Comparison of ENCODE assay signal across 8 cellular contexts in the genomic region with DNA sequence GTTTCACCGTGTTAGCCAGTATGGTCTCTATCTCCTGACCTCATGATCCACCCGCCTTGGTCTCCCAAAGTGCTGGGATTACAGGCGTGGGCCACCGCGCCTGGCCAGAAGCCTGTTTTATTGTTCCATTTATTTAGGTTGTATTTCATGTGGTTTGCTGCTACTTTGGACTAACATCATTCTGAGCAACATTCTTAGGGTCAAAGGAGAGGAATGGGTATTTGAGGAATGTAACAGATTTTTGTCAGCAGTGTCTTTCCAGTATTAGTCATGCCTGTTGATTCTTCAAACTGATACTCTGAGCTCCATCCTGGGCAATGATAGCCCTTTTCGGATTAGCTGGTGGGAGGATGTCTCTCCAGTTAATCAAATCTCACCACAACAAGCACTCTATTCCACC.
DNase-seq lines count a peak whose midpoint lies in the region; TF ChIP-seq lines count a peak whose summit lies in the region.

No MANE protein-coding gene starts in this region.

- H3K4me3 ChIP-seq in foreskin fibroblast (ENCODE audit: low read depth in 1 of 2, low read length in 2 of 2) (no peak overlapping the region), skeletal muscle tissue (ENCODE audit: low read length in 3 of 3) (no peak overlapping the region), Peyer's patch (no peak overlapping the region)

- TF ChIP-seq CTCF in foreskin fibroblast (IDR thresholded peaks at IDR 0.05; ENCODE audit: low read depth, low read length) (no peak), Peyer's patch (IDR thresholded peaks at IDR 0.05) (no peak)

- TF ChIP-seq POLR2A in Peyer's patch (IDR thresholded peaks at IDR 0.05), result no peak

- H3K4me1 ChIP-seq in skeletal muscle tissue (ENCODE audit: control insufficient read depth in 3 of 3, insufficient read depth in 3 of 3, low read length in 3 of 3), result peaks cover 14 to 35% (median 28%) of the 10 kb centered on the region in 3 donors
- H3K4me1 ChIP-seq in Peyer's patch, result peaks cover 0 to 42% (median 1%) of the 10 kb centered on the region in 4 donors

- DNase-seq in GM03348 (ENCODE audit: low spot score) (peak; percentile 83), SW 1271 (lab: John Stamatoyannopoulos, UW) (peak; percentile 17 to 81), foreskin fibroblast (peak; percentile 88 to 89), anterior cingulate cortex (lab: John Stamatoyannopoulos, UW) (no peak), Peyer's patch (no peak)
- DNase-seq in activated CD4-positive, alpha-beta T cell treated with anti-CD3 and anti-CD28 coated beads for 1 hour, result no peak
- no peak for DNase-seq in activated CD4-positive, CD25-positive, alpha-beta regulatory T cell treated with anti-CD3 and anti-CD28 coated beads, Interleukin-2, amount 50 U/mL, for 72 hours

- peak overlapping the region; percentile 77 for H3K27ac ChIP-seq in skeletal muscle tissue (ENCODE audit: low read depth, low read length)
- H3K27ac ChIP-seq in Peyer's patch, result peak overlapping the region in 2 of 4 donors; percentile 58 to 64

- no peaks in the 10 kb centered on the region for H3K9me3 ChIP-seq in skeletal muscle tissue (ENCODE audit: control insufficient read depth in 3 of 3, low read length in 3 of 3)
- no peaks in the 10 kb centered on the region for H3K9me3 ChIP-seq in Peyer's patch

- H3K36me3 ChIP-seq in skeletal muscle tissue (ENCODE audit: control insufficient read depth in 3 of 3, insufficient read depth in 3 of 3, low read length in 3 of 3) (no peaks in the 10 kb centered on the region), Peyer's patch (no peaks in the 10 kb centered on the region)

- no peak overlapping the region for H3K9ac ChIP-seq in skeletal muscle tissue (ENCODE audit: low read depth in 1 of 3, low read length in 3 of 3)

- H3K27me3 ChIP-seq in skeletal muscle tissue (ENCODE audit: control insufficient read depth in 3 of 3, insufficient read depth in 3 of 3, low read length in 3 of 3) (no peaks in the 10 kb centered on the region), Peyer's patch (no peaks in the 10 kb centered on the region)

Comparison
In these comparisons a context has a peak if more than half of its experiments do, and no peak if none do; other contexts are left out.
1. DNase-seq: peak in GM03348 (single experiment), SW 1271 (2 of 2) and foreskin fibroblast (2 of 2); none in anterior cingulate cortex (0 of 58), Peyer's patch (0 of 3), activated CD4-positive, alpha-beta T cell treated with anti-CD3 and anti-CD28 coated beads for 1 hour (single experiment) and activated CD4-positive, CD25-positive, alpha-beta regulatory T cell treated with anti-CD3 and anti-CD28 coated beads, Interleukin-2, amount 50 U/mL, for 72 hours (single experiment).